ENCODE assay signal across 8 cellular contexts in genomic region chr18:12838178-12838634, GRCh38. TPM values are rescaled to one million over a fixed set of nuclear protein-coding genes. Genes with fewer than 3 reads are reported as not detected.
A peak's percentile ranks its signal among the peaks of the same experiment; 100 is the strongest.
DNase-seq lines count a peak whose midpoint lies in the region; ATAC-seq and TF ChIP-seq lines count a peak whose summit lies in the region.

No MANE protein-coding gene starts in this region.

- CTCF ChIA-PET in AG04449 (lab: Yijun Ruan, JAX) = no interaction called here

- H3K14ac ChIP-seq in H9 (ENCODE audit: insufficient read depth, low read length) = no peak overlapping the region

- H3K23ac ChIP-seq in H9 (ENCODE audit: insufficient read length, low read depth, low read length) = no peak overlapping the region

- peak; percentile 84 for DNase-seq in AG04449 (ENCODE audit: low read depth, low spot score)
- DNase-seq in H9 = no peak
- peak; percentile 44 for DNase-seq in SKM-1 (lab: John Stamatoyannopoulos, UW; ENCODE audit: unreplicated experiment)
- DNase-seq in epithelial cell of esophagus (ENCODE audit: low read depth) = peak; percentile 98
- no peak for DNase-seq in retina

- no peak overlapping the region for H3K27ac ChIP-seq in H9 (ENCODE audit: insufficient read length, low read depth, low read length)
- H3K27ac ChIP-seq in neutrophil = peak overlapping the region; percentile 91

- peaks cover 5 to 22% (median 15%) of the 10 kb centered on the region in 3 experiments; a peak in 5 of 7 replicates for H3K36me3 Mint-ChIP-seq in H9 (ENCODE audit: insufficient read depth in 1 of 3, low read depth in 3 of 3)

- H4K5ac ChIP-seq in H9 (ENCODE audit: insufficient read length, low read depth, low read length) = no peak overlapping the region

- no peak overlapping the region for H2AFZ ChIP-seq in H9 (ENCODE audit: low read length)

- no peak for ATAC-seq in HG03457 (IDR thresholded peaks at IDR 0.05; ENCODE audit: unreplicated experiment)
- ATAC-seq in HG02610 (IDR thresholded peaks at IDR 0.05; ENCODE audit: unreplicated experiment) = no peak

- no peak overlapping the region for H3K9ac ChIP-seq in H9 (ENCODE audit: extremely low read depth, insufficient read length, low read length)

- H3K36me3 ChIP-seq in neutrophil = peaks cover 5% of the 10 kb centered on the region

- H2AK5ac ChIP-seq in H9 (ENCODE audit: insufficient read length, low read length) = no peak overlapping the region

- H2BK120ac ChIP-seq in H9 (ENCODE audit: low read depth, low read length, poor library complexity, severe bottlenecking) = no peak overlapping the region

- H3K4me2 ChIP-seq in H9 (ENCODE audit: insufficient read depth, insufficient read length, low read length) = no peak overlapping the region

- H3K9me3 ChIP-seq in H9 (ENCODE audit: control insufficient read depth, low read depth, low read length) (no peaks in the 10 kb centered on the region), neutrophil (no peaks in the 10 kb centered on the region)

- H3K79me2 ChIP-seq in H9 (ENCODE audit: insufficient read depth, low read length) = peaks cover 2% of the 10 kb centered on the region; the same call in 1 of the 2 replicates

- no peaks in the 10 kb centered on the region for H3K23me2 ChIP-seq in H9 (ENCODE audit: insufficient read length, low read depth, low read length, poor library complexity, severe bottlenecking)

- H3K4me1 Mint-ChIP-seq in H9 = peaks cover 24 to 28% of the 10 kb centered on the region in 2 experiments

- no CpG with 5 or more reads among the region's 4 CpGs for WGBS in H9 (ENCODE audit: extremely low coverage, insufficient read length, low lambda C conversion rate)

- H4K91ac ChIP-seq in H9 (ENCODE audit: insufficient read length, low read depth, low read length) = no peak overlapping the region

- H2BK5ac ChIP-seq in H9 (ENCODE audit: insufficient read length, low read length) = no peak overlapping the region

- no peaks in the 10 kb centered on the region for H3K27me3 Mint-ChIP-seq in H9 (ENCODE audit: low read depth)

- H3K56ac ChIP-seq in H9 (ENCODE audit: insufficient read length, low read depth, low read length) = no peak overlapping the region

- H3K27me3 ChIP-seq in H9 (ENCODE audit: insufficient read depth, low read length) = no peaks in the 10 kb centered on the region
- H3K27me3 ChIP-seq in neutrophil = no peaks in the 10 kb centered on the region

- no peaks in the 10 kb centered on the region for H3K79me1 ChIP-seq in H9 (ENCODE audit: insufficient read depth, low read depth, low read length, poor library complexity, severe bottlenecking)

- no peak overlapping the region for H2BK12ac ChIP-seq in H9 (ENCODE audit: insufficient read length, low read depth, low read length)

- H4K20me1 ChIP-seq in H9 (ENCODE audit: control insufficient read depth, insufficient read depth, insufficient read length) = no peaks in the 10 kb centered on the region

- H3K27ac Mint-ChIP-seq in H9 = peak overlapping the region; percentile 16 to 63 (median 49); a peak in 5 of 7 replicates

- no peaks in the 10 kb centered on the region for H3K9me3 Mint-ChIP-seq in H9

- POLR2A ChIA-PET in AG04449 (lab: Yijun Ruan, JAX) = interaction anchor here (1.0 kb wide), 1 partner anchor 46 kb away, joined by 4 read pairs; the partner anchor contains the start of gene PTPN2

- no peak overlapping the region for H3T11ph ChIP-seq in H9 (ENCODE audit: low read length)

- no peak overlapping the region for H4K8ac ChIP-seq in H9 (replicated peaks; ENCODE audit: insufficient read length, low read depth, low read length)

- no peak overlapping the region for H2BK15ac ChIP-seq in H9 (ENCODE audit: low read depth, low read length)

- H3K18ac ChIP-seq in H9 (ENCODE audit: insufficient read length, low read depth, low read length) = no peak overlapping the region

- no peak overlapping the region for H3K4me3 Mint-ChIP-seq in H9

- H2BK20ac ChIP-seq in H9 (ENCODE audit: low read depth, low read length, poor library complexity, severe bottlenecking) = no peak overlapping the region

- TF ChIP-seq CTCF in AG04449 (IDR thresholded peaks at IDR 0.05; ENCODE audit: insufficient read depth, low read length, missing control alignments) (no peak), H9 (conservative IDR thresholded peaks at IDR 0.05) (no peak), epithelial cell of esophagus (IDR thresholded peaks at IDR 0.05; ENCODE audit: insufficient read depth, low read depth, low read length, missing control alignments) (no peak), neutrophil (IDR thresholded peaks at IDR 0.05) (no peak)

- H3K4me1 ChIP-seq in H9 (ENCODE audit: insufficient read depth, low read length) (peaks cover 4% of the 10 kb centered on the region; the same call in 1 of the 2 replicates), neutrophil (ENCODE audit: control insufficient read depth in 1 of 2, insufficient read depth in 1 of 2, low read depth in 1 of 2, low read length in 1 of 2) (peaks cover 35 to 37% of the 10 kb centered on the region in 2 experiments)

- peak overlapping the region; percentile 29; the same call in 1 of the 2 replicates for H3K4me3 ChIP-seq in AG04449 (ENCODE audit: low read depth, low read length)
- peak overlapping the region; percentile 14 for H3K4me3 ChIP-seq in epithelial cell of esophagus (ENCODE audit: low read length)
- peak overlapping the region; percentile 21 to 38 for H3K4me3 ChIP-seq in neutrophil (ENCODE audit: low read depth in 1 of 2, low read length in 1 of 2)

- H3K4ac ChIP-seq in H9 (ENCODE audit: low read depth, low read length) = no peak overlapping the region

RNA-seq across cellular contexts. Expression of gene PTPN2, which starts 45.8 kb away (rescaled TPM):
- 46.1 and 48.7 TPM in 2 replicates for total RNA-seq in H9 (2021)

Comparison
In these comparisons a context has a peak if more than half of its experiments do, and no peak if none do; other contexts are left out.
1. DNase-seq: peak in AG04449 (single experiment), SKM-1 (single experiment) and epithelial cell of esophagus (single experiment); none in H9 (single experiment) and retina (single experiment).
2. Peak in every context shown above with its lines, with median percentiles within 50 percentile points of each other: H3K4me3 ChIP-seq.